10 cellular contexts compared by ENCODE assay signal in the genomic region with DNA sequence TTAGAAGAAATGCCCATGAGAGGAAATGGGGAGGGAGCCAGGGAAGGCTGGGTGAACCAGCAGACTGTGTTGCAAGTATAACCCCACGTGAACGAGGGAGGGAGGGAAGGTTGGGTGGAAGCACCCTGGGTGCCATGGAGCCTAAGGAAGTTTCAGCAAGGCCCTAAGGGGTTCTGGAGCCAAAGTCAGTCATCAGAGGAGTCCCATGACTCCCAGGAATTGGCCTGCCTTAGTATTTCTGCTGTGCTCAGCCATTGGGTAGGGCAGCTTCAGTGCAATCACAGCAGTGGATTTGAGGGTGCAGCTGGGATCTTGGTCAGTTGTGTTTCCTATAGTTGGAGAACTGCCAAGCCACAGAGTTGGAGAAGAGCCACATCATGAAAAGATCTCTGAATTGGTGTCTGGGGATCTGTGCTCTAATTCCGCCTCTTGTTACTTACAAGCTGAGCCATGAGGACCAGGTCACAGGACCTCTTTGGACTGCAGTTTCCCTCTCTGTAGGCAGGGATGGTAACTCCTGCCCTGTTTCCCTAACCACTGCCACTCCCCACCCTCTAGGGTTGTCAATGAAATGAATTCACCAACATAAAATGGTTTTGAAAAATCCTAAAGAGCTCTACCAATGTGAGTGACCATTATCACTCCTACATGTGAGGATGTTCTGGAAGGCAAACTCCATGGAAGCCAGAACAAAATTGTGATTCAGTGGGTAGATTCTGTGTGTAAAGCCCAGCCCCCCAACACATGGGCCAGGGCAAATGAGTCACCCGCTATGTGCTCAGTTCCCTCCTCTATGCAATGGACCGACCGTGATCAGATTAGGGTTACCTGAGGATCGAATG.
DNase-seq lines count a peak whose midpoint lies in the region; ATAC-seq and TF ChIP-seq lines count a peak whose summit lies in the region.
"Had no signal": no experiment of that assay in that cellular context is flagged by ENCODE, and none has a peak within 500 bp of the region (broad histone marks: within the 10 kb centered on the region; RNA-seq: fewer than 3 reads in every experiment).

No MANE protein-coding gene starts in this region.

- TF ChIP-seq CTCF in breast epithelium (IDR thresholded peaks at IDR 0.05) (no peak), lower lobe of right lung (IDR thresholded peaks at IDR 0.05) (no peak), coronary artery (IDR thresholded peaks at IDR 0.05) (no peak)

- intact Hi-C loops in breast epithelium (cut with DNase I; ENCODE audit: low total_unique reads) (no loop called here), lower lobe of right lung (cut with DNase I) (no loop called here)

- H3K27me3 ChIP-seq in breast epithelium (peaks cover 0 to 5% of the 10 kb centered on the region in 2 donors), lower lobe of right lung (ENCODE audit: low read depth) (peaks cover 8% of the 10 kb centered on the region)
- no peaks in the 10 kb centered on the region for H3K27me3 ChIP-seq in effector memory CD4-positive, alpha-beta T cell (replicated peaks; ENCODE audit: control insufficient read depth, insufficient read depth, low read length, poor library complexity, severe bottlenecking)

- H3K27ac ChIP-seq in breast epithelium (peak overlapping the region; percentile 37 to 55), lower lobe of right lung (no peak overlapping the region), coronary artery (no peak overlapping the region)
- H3K27ac ChIP-seq in effector memory CD4-positive, alpha-beta T cell (ENCODE audit: insufficient read depth, low read length, poor library complexity, severe bottlenecking), result no peak overlapping the region

- no peak for TF ChIP-seq RAD21 in Ishikawa (IDR thresholded peaks at IDR 0.05; ENCODE audit: low read depth)

- no peak for TF ChIP-seq EP300 in Ishikawa (IDR thresholded peaks at IDR 0.05; ENCODE audit: borderline replicate concordance)

- no peak for TF ChIP-seq POLR2A in breast epithelium (IDR thresholded peaks at IDR 0.05)

- no peaks in the 10 kb centered on the region for H3K4me1 ChIP-seq in breast epithelium
- H3K4me1 ChIP-seq in lower lobe of right lung, result peaks cover 6% of the 10 kb centered on the region
- no peaks in the 10 kb centered on the region for H3K4me1 ChIP-seq in effector memory CD4-positive, alpha-beta T cell (ENCODE audit: control insufficient read depth, insufficient read depth, low read length, poor library complexity, severe bottlenecking)

- ATAC-seq in lower lobe of right lung, result peak; percentile 58 to 79

- DNase-seq in ACHN, result peak; percentile 56
- peak; percentile 46 to 62 for DNase-seq in breast epithelium (ENCODE audit: low spot score in 2 of 2)
- peak; percentile 66 for DNase-seq in lower lobe of right lung
- no peak for DNase-seq in coronary artery (ENCODE audit: low spot score)
- DNase-seq in NCI-H1694 (lab: John Stamatoyannopoulos, UW), result no peak
- DNase-seq in amniotic stem cell (lab: John Stamatoyannopoulos, UW), result no peak
- no peak for DNase-seq in effector memory CD4-positive, alpha-beta T cell
- DNase-seq: activated naive CD8-positive, alpha-beta T cell treated with anti-CD3 and anti-CD28 coated beads for 36 hours; CD4-positive, alpha-beta memory T cell had no signal

- H3K4me3 ChIP-seq in breast epithelium (no peak overlapping the region), lower lobe of right lung (no peak overlapping the region), coronary artery (no peak overlapping the region)
- no peak overlapping the region for H3K4me3 ChIP-seq in effector memory CD4-positive, alpha-beta T cell (ENCODE audit: insufficient read depth, low read depth, low read length, poor library complexity, severe bottlenecking)

- in situ Hi-C loops in ACHN (cut with HindIII; ENCODE audit: low pct_ligation_motif_present, low pct_unique_long_range_greater_than_20kb, low sequenced_read_pairs), result no loop called here

- H3K9me3 ChIP-seq in breast epithelium (no peaks in the 10 kb centered on the region), lower lobe of right lung (no peaks in the 10 kb centered on the region)
- H3K9me3 ChIP-seq in effector memory CD4-positive, alpha-beta T cell (ENCODE audit: control insufficient read depth, low read length), result no peaks in the 10 kb centered on the region

- H3K36me3 ChIP-seq in breast epithelium, result no peaks in the 10 kb centered on the region
- no peaks in the 10 kb centered on the region for H3K36me3 ChIP-seq in lower lobe of right lung
- H3K36me3 ChIP-seq in effector memory CD4-positive, alpha-beta T cell (ENCODE audit: control insufficient read depth, insufficient read depth, low read length), result no peaks in the 10 kb centered on the region

TF ChIP-seq in Ishikawa, 13 proteins besides CTCF, POLR2A, EP300 and RAD21:
- TF ChIP-seq, protein P1, sequence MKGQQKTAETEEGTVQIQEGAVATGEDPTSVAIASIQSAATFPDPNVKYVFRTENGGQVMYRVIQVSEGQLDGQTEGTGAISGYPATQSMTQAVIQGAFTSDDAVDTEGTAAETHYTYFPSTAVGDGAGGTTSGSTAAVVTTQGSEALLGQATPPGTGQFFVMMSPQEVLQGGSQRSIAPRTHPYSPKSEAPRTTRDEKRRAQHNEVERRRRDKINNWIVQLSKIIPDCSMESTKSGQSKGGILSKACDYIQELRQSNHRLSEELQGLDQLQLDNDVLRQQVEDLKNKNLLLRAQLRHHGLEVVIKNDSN (IDR thresholded peaks at IDR 0.05), result 0 out of 2 replicates have a peak, but pooled peaks have one; percentile 5
- TF ChIP-seq YY1 (IDR thresholded peaks at IDR 0.05; ENCODE audit: low read depth), result 0 out of 2 replicates have a peak, but pooled peaks have one; percentile 12
- peak; percentile 64 for TF ChIP-seq NFIC (IDR thresholded peaks at IDR 0.05)
- no peak for TF ChIP-seq FOXM1 (IDR thresholded peaks at IDR 0.05; ENCODE audit: borderline replicate concordance, low read depth)

Comparison
In these comparisons a context has a peak if more than half of its experiments do, and no peak if none do; other contexts are left out.
1. DNase-seq: peak in ACHN (single experiment), breast epithelium (2 of 2) and lower lobe of right lung (single experiment); none in coronary artery (single experiment), NCI-H1694 (single experiment), amniotic stem cell (single experiment) and effector memory CD4-positive, alpha-beta T cell (0 of 3).
2. H3K27ac ChIP-seq: peak in breast epithelium (2 of 2); none in lower lobe of right lung (single experiment), coronary artery (0 of 2) and effector memory CD4-positive, alpha-beta T cell (single experiment).